In genomic region chr11:47466701-47467250, GRCh38 we compare ENCODE assay signal across 9 cellular contexts. TPM values are rescaled to one million over a fixed set of nuclear protein-coding genes. Genes with fewer than 3 reads are reported as not detected.
A peak's percentile ranks its signal among the peaks of the same experiment; 100 is the strongest.
DNase-seq lines count a peak whose midpoint lies in the region; ATAC-seq and TF ChIP-seq lines count a peak whose summit lies in the region.
"Had no signal": no experiment of that assay in that cellular context is flagged by ENCODE, and none has a peak within 500 bp of the region (broad histone marks: within the 10 kb centered on the region; RNA-seq: fewer than 3 reads in every experiment).

No MANE protein-coding gene starts in this region.

- intact Hi-C loops in left cardiac atrium (cut with DNase I): no loop called here

- peaks cover 11% of the 10 kb centered on the region for H3K4me1 ChIP-seq in HEK293 (ENCODE audit: control insufficient read depth, insufficient read depth, low read length)
- H3K4me1 ChIP-seq in rectal smooth muscle tissue (ENCODE audit: control insufficient read depth, insufficient read depth, low read length): peaks cover 26% of the 10 kb centered on the region

- TF ChIP-seq CTCF in HEK293 (tag by site-specific recombination; IDR thresholded peaks at IDR 0.05): no peak
- TF ChIP-seq CTCF in RWPE1 (conservative IDR thresholded peaks at IDR 0.05; ENCODE audit: low read depth): no peak

- H3K9me3 ChIP-seq in HEK293 (ENCODE audit: control insufficient read depth, insufficient read depth, low read depth, low read length): no peaks in the 10 kb centered on the region

- DNase-seq in RWPE1 (ENCODE audit: low spot score) (no peak), left cardiac atrium (peak; percentile 49), NCI-H1436 treated with DMSO at 0.1 percent for 48 hours (lab: John Stamatoyannopoulos, UW) (no peak)
- no peak for DNase-seq in stimulated activated CD4-positive, alpha-beta T cell treated with anti-CD3 and anti-CD28 coated beads, Interleukin-1b, Interleukin-23, amount 100 ng/mL, for 48 hours

- ATAC-seq in left cardiac atrium (peak; percentile 62 to 85), GM18909 (IDR thresholded peaks at IDR 0.05; ENCODE audit: poor library complexity, unreplicated experiment) (no peak), HG02763 (IDR thresholded peaks at IDR 0.05; ENCODE audit: unreplicated experiment) (no peak)
- ATAC-seq: K562 had no signal

- H3K9ac ChIP-seq in rectal smooth muscle tissue (ENCODE audit: low read length): no peak overlapping the region

- CTCF ChIA-PET in HEK293 (lab: Yijun Ruan, JAX): interaction anchor here (1.3 kb wide), 1 partner anchor 12 kb away, joined by 5 read pairs; no protein-coding TSS in a partner anchor
- CTCF ChIA-PET in RWPE1 (lab: Yijun Ruan, JAX): interaction anchor here (0.8 kb wide), 1 partner anchor 22 kb away, joined by 3 read pairs; no protein-coding TSS in a partner anchor

- H3K36me3 ChIP-seq in HEK293 (ENCODE audit: control insufficient read depth in 2 of 2, insufficient read depth in 1 of 2, low read length in 2 of 2) (peaks cover under 1 to 74% of the 10 kb centered on the region in 2 experiments; a peak in 2 of 3 replicates), rectal smooth muscle tissue (ENCODE audit: control insufficient read depth, insufficient read depth, low read length) (peaks cover 8% of the 10 kb centered on the region)

- no peak overlapping the region for H3K27ac ChIP-seq in HEK293 (ENCODE audit: extremely low read depth, low read depth, low read length)
- H3K27ac ChIP-seq in RWPE1: peak overlapping the region; percentile 63
- H3K27ac ChIP-seq in rectal smooth muscle tissue (ENCODE audit: low read depth, low read length): peak overlapping the region; percentile 3

- POLR2A ChIA-PET in HEK293 (lab: Yijun Ruan, JAX) (no interaction called here), RWPE1 (lab: Yijun Ruan, JAX; ENCODE audit: low non-redundant PET) (no interaction called here)

- H3K27me3 ChIP-seq in rectal smooth muscle tissue (ENCODE audit: control insufficient read depth, insufficient read depth, low read length): no peaks in the 10 kb centered on the region

- H3K4me3 ChIP-seq in HEK293 (ENCODE audit: low read depth, low read length): no peak overlapping the region
- no peak overlapping the region for H3K4me3 ChIP-seq in rectal smooth muscle tissue (ENCODE audit: low read length)
- H3K4me3 ChIP-seq: K562 had no signal

TF ChIP-seq in HEK293, 187 proteins besides CTCF, POLR2A, EP300 and RAD21 (continues in another document):
- no peak for TF ChIP-seq ZNF148 (tag by site-specific recombination; IDR thresholded peaks at IDR 0.05; ENCODE audit: borderline replicate concordance)
- peak; percentile 32 for TF ChIP-seq ZNF341 (tag by site-specific recombination; IDR thresholded peaks at IDR 0.05; ENCODE audit: low read depth)
- TF ChIP-seq ZNF600 (tag by site-specific recombination; IDR thresholded peaks at IDR 0.05): peak; percentile 64
- TF ChIP-seq ZFHX2 (tag by site-specific recombination; conservative IDR thresholded peaks at IDR 0.05): peak; percentile 61
- no peak for TF ChIP-seq ZNF146 (tag by site-specific recombination; IDR thresholded peaks at IDR 0.05)
- TF ChIP-seq ZNF16 (tag by site-specific recombination; IDR thresholded peaks at IDR 0.05; ENCODE audit: low read depth): no peak
- no peak for TF ChIP-seq ZNF23 (tag by site-specific recombination; IDR thresholded peaks at IDR 0.05; ENCODE audit: borderline replicate concordance)
- TF ChIP-seq ZIC2 (tag by site-specific recombination; IDR thresholded peaks at IDR 0.05): peak; percentile 70
- no peak for TF ChIP-seq ZNF639 (tag by site-specific recombination; IDR thresholded peaks at IDR 0.05)
- no peak for TF ChIP-seq ZSCAN5A (tag by site-specific recombination; IDR thresholded peaks at IDR 0.05)
- peak; percentile 25; the same call in 1 of the 2 replicates for TF ChIP-seq PRDM10 (tag by site-specific recombination; IDR thresholded peaks at IDR 0.05)
- no peak for TF ChIP-seq BCL11B (tag by site-specific recombination; IDR thresholded peaks at IDR 0.05; ENCODE audit: low read depth)
- TF ChIP-seq ZBTB20 (tag by site-specific recombination; IDR thresholded peaks at IDR 0.05): no peak
- TF ChIP-seq ZBTB1 (tag by site-specific recombination; IDR thresholded peaks at IDR 0.05): no peak
- no peak for TF ChIP-seq AEBP2 (tag by site-specific recombination; IDR thresholded peaks at IDR 0.05; ENCODE audit: borderline replicate concordance)

RNA-seq across cellular contexts. Expression of gene RAPSN, which starts 17.8 kb away (rescaled TPM):
- total RNA-seq in left cardiac atrium: not detected

RNA-seq across cellular contexts. Expression of gene PSMC3, which starts 40.5 kb away (rescaled TPM):
- total RNA-seq in left cardiac atrium: 100 to 1,000 TPM; 133 to 154 TPM

RNA-seq across cellular contexts. Expression of gene SLC39A13, which starts 58.4 kb away (rescaled TPM):
- 10 to 100 TPM; 35.5 to 53.4 TPM for total RNA-seq in left cardiac atrium

Comparison
In these comparisons a context has a peak if more than half of its experiments do, and no peak if none do; other contexts are left out.
1. ATAC-seq: peak in left cardiac atrium (2 of 2); none in GM18909 (single experiment) and HG02763 (single experiment).